ENCODE assay signal across 1 cellular context in genomic region chr7:103989200-103989784, GRCh38.
TF ChIP-seq lines count a peak whose summit lies in the region.

RELN (minus strand) TSS chr7:103989658; CDS start chr7:103989356, 302 bp downstream.

TF ChIP-seq in HepG2, 621 proteins besides CTCF, POLR2A, EP300 and RAD21 (continued from another document):
- TF ChIP-seq, protein P1, sequence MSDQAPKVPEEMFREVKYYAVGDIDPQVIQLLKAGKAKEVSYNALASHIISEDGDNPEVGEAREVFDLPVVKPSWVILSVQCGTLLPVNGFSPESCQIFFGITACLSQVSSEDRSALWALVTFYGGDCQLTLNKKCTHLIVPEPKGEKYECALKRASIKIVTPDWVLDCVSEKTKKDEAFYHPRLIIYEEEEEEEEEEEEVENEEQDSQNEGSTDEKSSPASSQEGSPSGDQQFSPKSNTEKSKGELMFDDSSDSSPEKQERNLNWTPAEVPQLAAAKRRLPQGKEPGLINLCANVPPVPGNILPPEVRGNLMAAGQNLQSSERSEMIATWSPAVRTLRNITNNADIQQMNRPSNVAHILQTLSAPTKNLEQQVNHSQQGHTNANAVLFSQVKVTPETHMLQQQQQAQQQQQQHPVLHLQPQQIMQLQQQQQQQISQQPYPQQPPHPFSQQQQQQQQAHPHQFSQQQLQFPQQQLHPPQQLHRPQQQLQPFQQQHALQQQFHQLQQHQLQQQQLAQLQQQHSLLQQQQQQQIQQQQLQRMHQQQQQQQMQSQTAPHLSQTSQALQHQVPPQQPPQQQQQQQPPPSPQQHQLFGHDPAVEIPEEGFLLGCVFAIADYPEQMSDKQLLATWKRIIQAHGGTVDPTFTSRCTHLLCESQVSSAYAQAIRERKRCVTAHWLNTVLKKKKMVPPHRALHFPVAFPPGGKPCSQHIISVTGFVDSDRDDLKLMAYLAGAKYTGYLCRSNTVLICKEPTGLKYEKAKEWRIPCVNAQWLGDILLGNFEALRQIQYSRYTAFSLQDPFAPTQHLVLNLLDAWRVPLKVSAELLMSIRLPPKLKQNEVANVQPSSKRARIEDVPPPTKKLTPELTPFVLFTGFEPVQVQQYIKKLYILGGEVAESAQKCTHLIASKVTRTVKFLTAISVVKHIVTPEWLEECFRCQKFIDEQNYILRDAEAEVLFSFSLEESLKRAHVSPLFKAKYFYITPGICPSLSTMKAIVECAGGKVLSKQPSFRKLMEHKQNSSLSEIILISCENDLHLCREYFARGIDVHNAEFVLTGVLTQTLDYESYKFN (CRISPR knock-in tag; conservative IDR thresholded peaks at IDR 0.05): no peak
- TF ChIP-seq GTF3A (CRISPR knock-in tag; conservative IDR thresholded peaks at IDR 0.05) (no peak), PLSCR1 (CRISPR knock-in tag; IDR thresholded peaks at IDR 0.05; ENCODE audit: borderline replicate concordance) (no peak), RBM22 (optimal IDR thresholded peaks at IDR 0.05; ENCODE audit: low read length) (no peak), KDM4B (CRISPR knock-in tag; IDR thresholded peaks at IDR 0.05) (no peak), CCDC6 (CRISPR knock-in tag; IDR thresholded peaks at IDR 0.05) (peak; percentile 74), ZNF800 (CRISPR knock-in tag; IDR thresholded peaks at IDR 0.05) (peak; percentile 6; the same call in 1 of the 2 replicates), CBFB (CRISPR knock-in tag; IDR thresholded peaks at IDR 0.05) (no peak), EEA1 (CRISPR knock-in tag; IDR thresholded peaks at IDR 0.05; ENCODE audit: borderline replicate concordance) (no peak), ZBTB1 (CRISPR knock-in tag; IDR thresholded peaks at IDR 0.05; ENCODE audit: borderline replicate concordance) (no peak), ZNF367 (CRISPR knock-in tag; IDR thresholded peaks at IDR 0.05; ENCODE audit: borderline replicate concordance) (no peak), GLMP (CRISPR knock-in tag; IDR thresholded peaks at IDR 0.05; ENCODE audit: borderline replicate concordance) (no peak), IKZF4 (CRISPR knock-in tag; IDR thresholded peaks at IDR 0.05; ENCODE audit: borderline replicate concordance, low read depth, not compliant biosample characterization) (no peak), NR2F6 (IDR thresholded peaks at IDR 0.05) (no peak), NR2F6 (CRISPR knock-in tag; IDR thresholded peaks at IDR 0.05) (no peak), SMC3 (IDR thresholded peaks at IDR 0.05; ENCODE audit: low read length) (no peak), ZNF879 (CRISPR knock-in tag; IDR thresholded peaks at IDR 0.05) (no peak)
- TF ChIP-seq, protein P2, sequence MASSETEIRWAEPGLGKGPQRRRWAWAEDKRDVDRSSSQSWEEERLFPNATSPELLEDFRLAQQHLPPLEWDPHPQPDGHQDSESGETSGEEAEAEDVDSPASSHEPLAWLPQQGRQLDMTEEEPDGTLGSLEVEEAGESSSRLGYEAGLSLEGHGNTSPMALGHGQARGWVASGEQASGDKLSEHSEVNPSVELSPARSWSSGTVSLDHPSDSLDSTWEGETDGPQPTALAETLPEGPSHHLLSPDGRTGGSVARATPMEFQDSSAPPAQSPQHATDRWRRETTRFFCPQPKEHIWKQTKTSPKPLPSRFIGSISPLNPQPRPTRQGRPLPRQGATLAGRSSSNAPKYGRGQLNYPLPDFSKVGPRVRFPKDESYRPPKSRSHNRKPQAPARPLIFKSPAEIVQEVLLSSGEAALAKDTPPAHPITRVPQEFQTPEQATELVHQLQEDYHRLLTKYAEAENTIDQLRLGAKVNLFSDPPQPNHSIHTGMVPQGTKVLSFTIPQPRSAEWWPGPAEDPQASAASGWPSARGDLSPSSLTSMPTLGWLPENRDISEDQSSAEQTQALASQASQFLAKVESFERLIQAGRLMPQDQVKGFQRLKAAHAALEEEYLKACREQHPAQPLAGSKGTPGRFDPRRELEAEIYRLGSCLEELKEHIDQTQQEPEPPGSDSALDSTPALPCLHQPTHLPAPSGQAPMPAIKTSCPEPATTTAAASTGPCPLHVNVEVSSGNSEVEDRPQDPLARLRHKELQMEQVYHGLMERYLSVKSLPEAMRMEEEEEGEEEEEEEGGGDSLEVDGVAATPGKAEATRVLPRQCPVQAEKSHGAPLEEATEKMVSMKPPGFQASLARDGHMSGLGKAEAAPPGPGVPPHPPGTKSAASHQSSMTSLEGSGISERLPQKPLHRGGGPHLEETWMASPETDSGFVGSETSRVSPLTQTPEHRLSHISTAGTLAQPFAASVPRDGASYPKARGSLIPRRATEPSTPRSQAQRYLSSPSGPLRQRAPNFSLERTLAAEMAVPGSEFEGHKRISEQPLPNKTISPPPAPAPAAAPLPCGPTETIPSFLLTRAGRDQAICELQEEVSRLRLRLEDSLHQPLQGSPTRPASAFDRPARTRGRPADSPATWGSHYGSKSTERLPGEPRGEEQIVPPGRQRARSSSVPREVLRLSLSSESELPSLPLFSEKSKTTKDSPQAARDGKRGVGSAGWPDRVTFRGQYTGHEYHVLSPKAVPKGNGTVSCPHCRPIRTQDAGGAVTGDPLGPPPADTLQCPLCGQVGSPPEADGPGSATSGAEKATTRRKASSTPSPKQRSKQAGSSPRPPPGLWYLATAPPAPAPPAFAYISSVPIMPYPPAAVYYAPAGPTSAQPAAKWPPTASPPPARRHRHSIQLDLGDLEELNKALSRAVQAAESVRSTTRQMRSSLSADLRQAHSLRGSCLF (CRISPR knock-in tag; IDR thresholded peaks at IDR 0.05; ENCODE audit: borderline replicate concordance): no peak
- TF ChIP-seq, protein P3, sequence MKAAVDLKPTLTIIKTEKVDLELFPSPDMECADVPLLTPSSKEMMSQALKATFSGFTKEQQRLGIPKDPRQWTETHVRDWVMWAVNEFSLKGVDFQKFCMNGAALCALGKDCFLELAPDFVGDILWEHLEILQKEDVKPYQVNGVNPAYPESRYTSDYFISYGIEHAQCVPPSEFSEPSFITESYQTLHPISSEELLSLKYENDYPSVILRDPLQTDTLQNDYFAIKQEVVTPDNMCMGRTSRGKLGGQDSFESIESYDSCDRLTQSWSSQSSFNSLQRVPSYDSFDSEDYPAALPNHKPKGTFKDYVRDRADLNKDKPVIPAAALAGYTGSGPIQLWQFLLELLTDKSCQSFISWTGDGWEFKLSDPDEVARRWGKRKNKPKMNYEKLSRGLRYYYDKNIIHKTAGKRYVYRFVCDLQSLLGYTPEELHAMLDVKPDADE (CRISPR knock-in tag; IDR thresholded peaks at IDR 0.05): no peak; the same call in 1 of the 2 replicates
TF ChIP-seq in HepG2: peak in this region for 53.
